16 cellular contexts compared by ENCODE assay signal in the genomic region with DNA sequence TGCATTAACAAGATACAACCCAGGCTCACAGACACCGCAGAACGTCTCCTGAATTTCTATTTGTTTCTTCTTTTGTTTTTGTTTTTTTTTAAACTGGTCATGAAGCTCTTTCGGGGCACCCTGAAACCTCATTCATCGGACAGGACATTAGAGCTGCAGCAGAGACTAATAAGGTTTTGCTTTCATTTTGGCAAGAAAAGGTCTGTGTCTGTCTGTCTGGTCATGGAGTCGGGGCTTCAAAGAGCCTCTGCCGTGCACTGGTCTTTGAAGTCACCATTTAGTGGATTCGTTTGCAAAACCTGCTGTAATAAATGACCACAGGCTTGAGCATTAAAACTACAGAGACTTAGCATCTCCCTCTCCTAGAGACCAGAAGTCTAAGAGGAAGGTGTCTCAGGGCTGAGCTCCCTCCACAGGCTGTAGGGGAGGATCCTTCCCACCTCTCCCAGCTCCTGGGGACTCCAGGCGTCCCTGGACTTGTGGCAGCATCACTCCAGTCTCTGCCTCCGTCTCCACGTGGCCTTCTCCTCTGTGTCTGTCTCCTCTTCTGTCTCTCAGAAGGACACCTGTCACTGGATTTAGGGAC.
DNase-seq lines count a peak whose midpoint lies in the region; ATAC-seq, FAIRE-seq and TF ChIP-seq lines count a peak whose summit lies in the region.
"Had no signal": no experiment of that assay in that cellular context is flagged by ENCODE, and none has a peak within 500 bp of the region (broad histone marks: within the 10 kb centered on the region; RNA-seq: fewer than 3 reads in every experiment).

No MANE protein-coding gene starts in this region.

- H3K4me1 Mint-ChIP-seq in activated naive CD4-positive, alpha-beta T cell treated with anti-CD3 and anti-CD28 coated beads, Interleukin-2, amount 50 U/mL, for 24 hours: peaks cover 10% of the 10 kb centered on the region

- POLR2A ChIA-PET in GM12878 (lab: Charles Lee): no interaction called here

- no peaks in the 10 kb centered on the region for H3K36me3 ChIP-seq in GM12878 (ENCODE audit: control insufficient read depth in 2 of 2, insufficient read depth in 2 of 2, low read length in 1 of 2)
- H3K36me3 ChIP-seq in tibial nerve: no peaks in the 10 kb centered on the region
- H3K36me3 ChIP-seq in vagina: no peaks in the 10 kb centered on the region
- H3K36me3 ChIP-seq: breast epithelium, neutrophil had no signal

- SMC1A ChIA-PET in GM12878 (lab: Charles Lee; ENCODE audit: uncharacterized antibody, unreplicated experiment): no interaction called here

- no peaks in the 10 kb centered on the region for H3K79me2 ChIP-seq in GM12878 (ENCODE audit: control insufficient read depth, insufficient read depth, low read length)

- H3K9me3 ChIP-seq in GM12878 (replicated peaks; ENCODE audit: control insufficient read depth, insufficient read depth, low read length): no peaks in the 10 kb centered on the region
- peaks cover 0 to under 1% (median 0%) of the 10 kb centered on the region in 4 donors for H3K9me3 ChIP-seq in tibial nerve
- H3K9me3 ChIP-seq in vagina: no peaks in the 10 kb centered on the region
- H3K9me3 ChIP-seq: breast epithelium, neutrophil had no signal

- ATAC-seq in activated naive CD4-positive, alpha-beta T cell treated with anti-CD3 and anti-CD28 coated beads, Interleukin-2, amount 50 U/mL, for 72 hours: no peak
- peak; percentile 62 for ATAC-seq in HG02798 (IDR thresholded peaks at IDR 0.05; ENCODE audit: poor library complexity, unreplicated experiment)
- peak; percentile 77 for ATAC-seq in GM12878

- peak overlapping the region; percentile 33 for H3K4me2 ChIP-seq in GM12878 (ENCODE audit: control insufficient read depth, insufficient read depth)

- CTCF ChIA-PET in GM12878 (lab: Yijun Ruan, JAX): no interaction called here

- RAD21 ChIA-PET in GM12878 (lab: Charles Lee; ENCODE audit: unreplicated experiment): no interaction called here

- TF ChIP-seq POLR2A in GM12878 (IDR thresholded peaks at IDR 0.05; ENCODE audit: low read depth, low read length): no peak
- no peak for TF ChIP-seq POLR2A in tibial nerve (IDR thresholded peaks at IDR 0.05)
- TF ChIP-seq POLR2A in vagina (IDR thresholded peaks at IDR 0.05): no peak

- 22% methylated on average over 10 of the region's 10 CpGs for whole genome bisulfite sequencing in GM12878 (ENCODE audit: insufficient coverage, insufficient replicate concordance, low lambda C conversion rate, missing lambda C conversion rate)
- 17 to 28% methylated on average over 10 of the region's 10 CpGs for WGBS in tibial nerve, 2 donors

- TF ChIP-seq CTCF in GM12878 (IDR thresholded peaks at IDR 0.05 in 2 of 3, conservative IDR thresholded peaks at IDR 0.05 in 1 of 3; ENCODE audit: control insufficient read depth in 2 of 3, extremely low read depth in 1 of 3, insufficient read depth in 1 of 3, low read depth in 3 of 3, low read length in 3 of 3) (no peak), tibial nerve (IDR thresholded peaks at IDR 0.05) (no peak), vagina (IDR thresholded peaks at IDR 0.05) (no peak)

- H3K4me3 Mint-ChIP-seq in activated naive CD4-positive, alpha-beta T cell treated with anti-CD3 and anti-CD28 coated beads, Interleukin-2, amount 50 U/mL, for 24 hours: peak overlapping the region; percentile 28

- no peaks in the 10 kb centered on the region for H3K27me3 ChIP-seq in GM12878 (replicated peaks in 1 of 2; ENCODE audit: control insufficient read depth in 2 of 2, insufficient read depth in 2 of 2, low read length in 1 of 2)
- H3K27me3 ChIP-seq in tibial nerve: peaks cover 0 to 9% of the 10 kb centered on the region in 2 donors
- no peaks in the 10 kb centered on the region for H3K27me3 ChIP-seq in vagina

- DNase-seq in activated naive CD4-positive, alpha-beta T cell treated with anti-CD3 and anti-CD28 coated beads, Interleukin-2, amount 50 U/mL, for 72 hours (ENCODE audit: low spot score in 2 of 2): no peak
- DNase-seq in GM12878 (ENCODE audit: low read depth, low spot score): no peak
- DNase-seq in ureter (ENCODE audit: low spot score): peak; percentile 17
- no peak for DNase-seq in tibial nerve (ENCODE audit: low spot score in 2 of 2)
- no peak for DNase-seq in vagina (ENCODE audit: extremely low spot score in 2 of 2)
- no peak for DNase-seq in stimulated activated naive CD4-positive, alpha-beta T cell treated with Interleukin-2 at 50 U/mL for 16 hours (lab: John Stamatoyannopoulos, UW)
- DNase-seq: activated naive CD4-positive, alpha-beta T cell treated with Interleukin-2 at 50 U/mL for 16 hours; effector memory CD4-positive, alpha-beta T cell; NCI-H1105; SIG-M5; stimulated activated naive CD4-positive, alpha-beta T cell had no signal

- no peak for FAIRE-seq in GM12878 (lab: Jason Lieb, UNC)
- FAIRE-seq: TTC549 had no signal

- TF ChIP-seq EP300 in GM12878 (IDR thresholded peaks at IDR 0.05; ENCODE audit: borderline replicate concordance in 1 of 2, control insufficient read depth in 1 of 2, low read depth in 2 of 2, low read length in 2 of 2): no peak
- TF ChIP-seq EP300 in tibial nerve (IDR thresholded peaks at IDR 0.05): no peak

- peaks cover 4% of the 10 kb centered on the region for H3K27me3 Mint-ChIP-seq in activated naive CD4-positive, alpha-beta T cell treated with anti-CD3 and anti-CD28 coated beads, Interleukin-2, amount 50 U/mL, for 24 hours

- TF ChIP-seq RAD21 in GM12878 (IDR thresholded peaks at IDR 0.05; ENCODE audit: insufficient read depth, low read depth, low read length): no peak

- H3K4me1 ChIP-seq in GM12878 (ENCODE audit: control insufficient read depth, insufficient read depth, low read length) (no peaks in the 10 kb centered on the region), tibial nerve (no peaks in the 10 kb centered on the region), vagina (no peaks in the 10 kb centered on the region)
- H3K4me1 ChIP-seq: breast epithelium had no signal

- intact Hi-C loops in GM12878 (cut with micrococcal nuclease; ENCODE audit: unreplicated experiment): no loop called here
- intact Hi-C loops in vagina (cut with DNase I): no loop called here

- no peak overlapping the region for H3K27ac ChIP-seq in GM12878 (ENCODE audit: control insufficient read depth, insufficient read depth)
- H3K27ac ChIP-seq in tibial nerve: no peak overlapping the region
- no peak overlapping the region for H3K27ac ChIP-seq in vagina
- H3K27ac ChIP-seq: breast epithelium, neutrophil had no signal

- H2AFZ ChIP-seq in GM12878 (ENCODE audit: control insufficient read depth, low read depth, low read length): peak overlapping the region; percentile 71

- no peak overlapping the region for H3K9ac ChIP-seq in GM12878 (ENCODE audit: control insufficient read depth, insufficient read depth, low read length)

- no peak overlapping the region for H3K4me3 ChIP-seq in GM12878
- no peak overlapping the region for H3K4me3 ChIP-seq in tibial nerve
- H3K4me3 ChIP-seq in vagina: no peak overlapping the region
- H3K4me3 ChIP-seq: breast epithelium had no signal

- H4K20me1 ChIP-seq in GM12878 (ENCODE audit: control insufficient read depth, insufficient read depth): no peaks in the 10 kb centered on the region

- BruUV-seq in GM12878 (replicated peaks; lab: Mats Ljungman, UMichigan): no TSS peak

- no peak overlapping the region for H3K27ac Mint-ChIP-seq in activated naive CD4-positive, alpha-beta T cell treated with anti-CD3 and anti-CD28 coated beads, Interleukin-2, amount 50 U/mL, for 24 hours
- H3K27ac Mint-ChIP-seq in activated naive CD4-positive, alpha-beta T cell treated with anti-CD3 and anti-CD28 coated beads, Interleukin-2, amount 50 U/mL, for 72 hours: no peak overlapping the region

- no peaks in the 10 kb centered on the region for H3K9me3 Mint-ChIP-seq in activated naive CD4-positive, alpha-beta T cell treated with anti-CD3 and anti-CD28 coated beads, Interleukin-2, amount 50 U/mL, for 24 hours
- no peaks in the 10 kb centered on the region for H3K9me3 Mint-ChIP-seq in activated naive CD4-positive, alpha-beta T cell treated with anti-CD3 and anti-CD28 coated beads, Interleukin-2, amount 50 U/mL, for 72 hours

- H3K36me3 Mint-ChIP-seq in activated naive CD4-positive, alpha-beta T cell treated with anti-CD3 and anti-CD28 coated beads, Interleukin-2, amount 50 U/mL, for 24 hours: no peaks in the 10 kb centered on the region
- no peaks in the 10 kb centered on the region for H3K36me3 Mint-ChIP-seq in activated naive CD4-positive, alpha-beta T cell treated with anti-CD3 and anti-CD28 coated beads, Interleukin-2, amount 50 U/mL, for 72 hours

- in situ Hi-C loops in GM12878 (cut with MboI): no loop called here

TF ChIP-seq in GM12878, 131 proteins besides CTCF, POLR2A, EP300 and RAD21:
- TF ChIP-seq IKZF2 (IDR thresholded peaks at IDR 0.05): no peak
- no peak for TF ChIP-seq ASH2L (IDR thresholded peaks at IDR 0.05; ENCODE audit: borderline replicate concordance, low read depth)
- TF ChIP-seq SMAD1 (IDR thresholded peaks at IDR 0.05; ENCODE audit: low read depth, partially characterized antibody): no peak
- TF ChIP-seq MYC (IDR thresholded peaks at IDR 0.05; ENCODE audit: insufficient read depth, insufficient read length, insufficient replicate concordance, low read length, severe bottlenecking): no peak
- TF ChIP-seq MXI1 (IDR thresholded peaks at IDR 0.05; ENCODE audit: low read depth, low read length): no peak
- TF ChIP-seq, protein P1, sequence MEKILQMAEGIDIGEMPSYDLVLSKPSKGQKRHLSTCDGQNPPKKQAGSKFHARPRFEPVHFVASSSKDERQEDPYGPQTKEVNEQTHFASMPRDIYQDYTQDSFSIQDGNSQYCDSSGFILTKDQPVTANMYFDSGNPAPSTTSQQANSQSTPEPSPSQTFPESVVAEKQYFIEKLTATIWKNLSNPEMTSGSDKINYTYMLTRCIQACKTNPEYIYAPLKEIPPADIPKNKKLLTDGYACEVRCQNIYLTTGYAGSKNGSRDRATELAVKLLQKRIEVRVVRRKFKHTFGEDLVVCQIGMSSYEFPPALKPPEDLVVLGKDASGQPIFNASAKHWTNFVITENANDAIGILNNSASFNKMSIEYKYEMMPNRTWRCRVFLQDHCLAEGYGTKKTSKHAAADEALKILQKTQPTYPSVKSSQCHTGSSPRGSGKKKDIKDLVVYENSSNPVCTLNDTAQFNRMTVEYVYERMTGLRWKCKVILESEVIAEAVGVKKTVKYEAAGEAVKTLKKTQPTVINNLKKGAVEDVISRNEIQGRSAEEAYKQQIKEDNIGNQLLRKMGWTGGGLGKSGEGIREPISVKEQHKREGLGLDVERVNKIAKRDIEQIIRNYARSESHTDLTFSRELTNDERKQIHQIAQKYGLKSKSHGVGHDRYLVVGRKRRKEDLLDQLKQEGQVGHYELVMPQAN (conservative IDR thresholded peaks at IDR 0.05): no peak

Comparison
In these comparisons a context has a peak if more than half of its experiments do, and no peak if none do; other contexts are left out.
1. ATAC-seq: peak in HG02798 (single experiment) and GM12878 (single experiment); none in activated naive CD4-positive, alpha-beta T cell treated with anti-CD3 and anti-CD28 coated beads, Interleukin-2, amount 50 U/mL, for 72 hours (0 of 2).